ENCODE assay signal across 21 cellular contexts in genomic region chr10:71326464-71326881, GRCh38. TPM values are rescaled to one million over a fixed set of nuclear protein-coding genes. Genes with fewer than 3 reads are reported as not detected.
DNase-seq lines count a peak whose midpoint lies in the region; ATAC-seq and TF ChIP-seq lines count a peak whose summit lies in the region.
"Had no signal": no experiment of that assay in that cellular context is flagged by ENCODE, and none has a peak within 500 bp of the region (broad histone marks: within the 10 kb centered on the region; RNA-seq: fewer than 3 reads in every experiment).

No MANE protein-coding gene starts in this region.

- H3K9me3 Mint-ChIP-seq in effector memory CD8-positive, alpha-beta T cell, result no peaks in the 10 kb centered on the region
- H3K9me3 Mint-ChIP-seq: activated T-helper 17 cell treated with anti-CD3 and anti-CD28 coated beads, Interleukin-2, amount 50 U/mL, for 72 hours; HFFc6; mesothelial cell of epicardium; nephron progenitor cell had no signal

- H3K27ac ChIP-seq in gastrocnemius medialis, result no peak overlapping the region
- no peak overlapping the region for H3K27ac ChIP-seq in mammary epithelial cell (ENCODE audit: insufficient read depth, low read depth, low read length)
- H3K27ac ChIP-seq: brain microvascular endothelial cell, epithelial cell of prostate had no signal

- no peak for TF ChIP-seq CTCF in gastrocnemius medialis (IDR thresholded peaks at IDR 0.05 in 4 of 5, conservative IDR thresholded peaks at IDR 0.05 in 1 of 5)
- no peak for TF ChIP-seq CTCF in mammary epithelial cell (conservative IDR thresholded peaks at IDR 0.05 in 1 of 2, IDR thresholded peaks at IDR 0.05 in 1 of 2; ENCODE audit: extremely low read depth in 1 of 2, insufficient read depth in 1 of 2, low read depth in 1 of 2, low read length in 2 of 2)

- H3K36me3 Mint-ChIP-seq in effector memory CD8-positive, alpha-beta T cell (ENCODE audit: insufficient read depth), result peaks cover 17% of the 10 kb centered on the region

- H3K9ac ChIP-seq in mammary epithelial cell (ENCODE audit: insufficient read depth, low read length), result no peak overlapping the region
- H3K9ac ChIP-seq: SK-N-SH had no signal

- no peak overlapping the region for H3K4me3 Mint-ChIP-seq in effector memory CD8-positive, alpha-beta T cell
- H3K4me3 Mint-ChIP-seq: activated naive CD8-positive, alpha-beta T cell treated with anti-CD3 and anti-CD28 coated beads, Interleukin-2, amount 10 ng/mL, durations not matched to agents 7 days and 5 days; activated T-helper 17 cell treated with anti-CD3 and anti-CD28 coated beads, Interleukin-2, amount 50 U/mL, for 72 hours; HFFc6; mesothelial cell of epicardium; nephron progenitor cell had no signal

- H2AFZ ChIP-seq in mammary epithelial cell (ENCODE audit: low read depth, low read length), result no peak overlapping the region

- no TSS peak for BruUV-seq in mammary epithelial cell (replicated peaks; lab: Mats Ljungman, UMichigan)

- in situ Hi-C loops in gastrocnemius medialis (cut with MboI; ENCODE audit: low sequenced_read_pairs in 4 of 4), result no loop called here
- in situ Hi-C loops in mammary epithelial cell (cut with MboI; ENCODE audit: low sequenced_read_pairs in 2 of 2), result no loop called here

- no peaks in the 10 kb centered on the region for H3K27me3 Mint-ChIP-seq in effector memory CD8-positive, alpha-beta T cell
- H3K27me3 Mint-ChIP-seq: activated naive CD8-positive, alpha-beta T cell treated with anti-CD3 and anti-CD28 coated beads, Interleukin-2, amount 10 ng/mL, durations not matched to agents 7 days and 5 days; activated T-helper 17 cell treated with anti-CD3 and anti-CD28 coated beads, Interleukin-2, amount 50 U/mL, for 72 hours had no signal

- H3K4me2 ChIP-seq in mammary epithelial cell (ENCODE audit: insufficient read depth, low read depth, low read length), result no peak overlapping the region
- H3K4me2 ChIP-seq: SK-N-SH had no signal

- dilution Hi-C loops in mammary epithelial cell (cut with HindIII; ENCODE audit: low sequenced_read_pairs), result no loop called here

- no peak for TF ChIP-seq POLR2A in gastrocnemius medialis (IDR thresholded peaks at IDR 0.05)

- H3K4me3 ChIP-seq in gastrocnemius medialis, result no peak overlapping the region
- no peak overlapping the region for H3K4me3 ChIP-seq in mammary epithelial cell (replicated peaks in 1 of 3; ENCODE audit: insufficient read depth in 1 of 3, low read depth in 2 of 3, low read length in 3 of 3)

- peak overlapping the region in 1 of 2 donors; percentile 44 for H3K27ac Mint-ChIP-seq in effector memory CD8-positive, alpha-beta T cell
- H3K27ac Mint-ChIP-seq: activated naive CD8-positive, alpha-beta T cell treated with anti-CD3 and anti-CD28 coated beads, Interleukin-2, amount 10 ng/mL, durations not matched to agents 7 days and 5 days; activated T-helper 17 cell treated with anti-CD3 and anti-CD28 coated beads, Interleukin-2, amount 50 U/mL, for 72 hours; HFFc6; mesothelial cell of epicardium had no signal

- CTCF ChIA-PET in mammary epithelial cell (lab: Charles Lee; ENCODE audit: low non-redundant PET), result no interaction called here

- peaks cover 0 to 5% of the 10 kb centered on the region in 2 donors for H3K36me3 ChIP-seq in gastrocnemius medialis
- H3K36me3 ChIP-seq in mammary epithelial cell (ENCODE audit: insufficient read depth, low read length), result no peaks in the 10 kb centered on the region
- H3K36me3 ChIP-seq: brain microvascular endothelial cell had no signal

- WGBS in mammary epithelial cell (ENCODE audit: low coverage, missing lambda C conversion rate), result 72% methylated on average over 15 of the region's 16 CpGs

- peak; percentile 46 to 67 for ATAC-seq in gastrocnemius medialis
- ATAC-seq in effector memory CD8-positive, alpha-beta T cell (replicated peaks), result no peak
- ATAC-seq: activated T-helper 17 cell treated with anti-CD3 and anti-CD28 coated beads, Interleukin-2, amount 50 U/mL, for 72 hours had no signal

- intact Hi-C loops in gastrocnemius medialis (cut with DNase I; ENCODE audit: low total_unique reads), result no loop called here
- intact Hi-C loops in mammary epithelial cell (cut with micrococcal nuclease), result no loop called here

- H3K4me1 Mint-ChIP-seq in effector memory CD8-positive, alpha-beta T cell (ENCODE audit: low read depth in 2 of 2), result peaks cover 18 to 32% of the 10 kb centered on the region in 2 donors

- H3K27me3 ChIP-seq in gastrocnemius medialis (no peaks in the 10 kb centered on the region), mammary epithelial cell (ENCODE audit: insufficient read depth, low read length) (no peaks in the 10 kb centered on the region)
- H3K27me3 ChIP-seq: brain microvascular endothelial cell had no signal

- H3K9me3 ChIP-seq in gastrocnemius medialis (no peaks in the 10 kb centered on the region), mammary epithelial cell (replicated peaks; ENCODE audit: insufficient read depth, low read length) (no peaks in the 10 kb centered on the region)
- H3K9me3 ChIP-seq: SK-N-SH had no signal

- DNase-seq in NCI-H1105 treated with DMSO at 0.1 percent for 48 hours (lab: John Stamatoyannopoulos, UW) (peak; percentile 92), NCI-H2081 treated with DMSO at 0.1 percent for 48 hours (lab: John Stamatoyannopoulos, UW) (peak; percentile 48), NCI-H774 (lab: John Stamatoyannopoulos, UW) (peak; percentile 85), gastrocnemius medialis (peak; percentile 25 to 46), mammary epithelial cell (no peak), LoVo (ENCODE audit: low spot score) (no peak), GOT3 (lab: John Stamatoyannopoulos, UW) (no peak)
- no peak for DNase-seq in effector memory CD8-positive, alpha-beta T cell
- DNase-seq: activated naive CD8-positive, alpha-beta T cell treated with anti-CD3 and anti-CD28 coated beads, Interleukin-2, amount 10 ng/mL, durations not matched to agents 7 days and 5 days; brain microvascular endothelial cell; dermis blood vessel endothelial cell; foreskin melanocyte; HFFc6; kidney glomerular epithelial cell; NCI-H446; nephron progenitor cell; SK-N-SH; T1000 had no signal

- H3K4me1 ChIP-seq in gastrocnemius medialis, result peaks cover 4 to 11% of the 10 kb centered on the region in 2 donors
- no peaks in the 10 kb centered on the region for H3K4me1 ChIP-seq in mammary epithelial cell (ENCODE audit: insufficient read depth, low read length)

- H3K79me2 ChIP-seq in mammary epithelial cell (ENCODE audit: insufficient read depth, low read length), result no peaks in the 10 kb centered on the region

- no peaks in the 10 kb centered on the region for H4K20me1 ChIP-seq in mammary epithelial cell (ENCODE audit: insufficient read depth, low read length)

RNA-seq across cellular contexts. Expression of gene SLC29A3, which starts 7.4 kb away (rescaled TPM):
- total RNA-seq in gastrocnemius medialis (1 to 10 TPM in 3 of 4 donors, under 1 TPM in 1; 0.36 to 2.8 (median 2.0) TPM), mammary epithelial cell (1 to 10 TPM; 3.5 to 8.2 TPM)
- 1.9 TPM for polyA plus RNA-seq in mammary epithelial cell
- 2.6 TPM for polyA minus RNA-seq in mammary epithelial cell

Comparison
In these comparisons a context has a peak if more than half of its experiments do, and no peak if none do; other contexts are left out.
1. DNase-seq: peak in NCI-H1105 treated with DMSO at 0.1 percent for 48 hours (single experiment), NCI-H2081 treated with DMSO at 0.1 percent for 48 hours (single experiment), NCI-H774 (single experiment) and gastrocnemius medialis (2 of 2); none in mammary epithelial cell (single experiment), LoVo (single experiment), effector memory CD8-positive, alpha-beta T cell (0 of 3) and GOT3 (single experiment).